Comparison of ENCODE assay signal across 1 cellular context in the genomic region with DNA sequence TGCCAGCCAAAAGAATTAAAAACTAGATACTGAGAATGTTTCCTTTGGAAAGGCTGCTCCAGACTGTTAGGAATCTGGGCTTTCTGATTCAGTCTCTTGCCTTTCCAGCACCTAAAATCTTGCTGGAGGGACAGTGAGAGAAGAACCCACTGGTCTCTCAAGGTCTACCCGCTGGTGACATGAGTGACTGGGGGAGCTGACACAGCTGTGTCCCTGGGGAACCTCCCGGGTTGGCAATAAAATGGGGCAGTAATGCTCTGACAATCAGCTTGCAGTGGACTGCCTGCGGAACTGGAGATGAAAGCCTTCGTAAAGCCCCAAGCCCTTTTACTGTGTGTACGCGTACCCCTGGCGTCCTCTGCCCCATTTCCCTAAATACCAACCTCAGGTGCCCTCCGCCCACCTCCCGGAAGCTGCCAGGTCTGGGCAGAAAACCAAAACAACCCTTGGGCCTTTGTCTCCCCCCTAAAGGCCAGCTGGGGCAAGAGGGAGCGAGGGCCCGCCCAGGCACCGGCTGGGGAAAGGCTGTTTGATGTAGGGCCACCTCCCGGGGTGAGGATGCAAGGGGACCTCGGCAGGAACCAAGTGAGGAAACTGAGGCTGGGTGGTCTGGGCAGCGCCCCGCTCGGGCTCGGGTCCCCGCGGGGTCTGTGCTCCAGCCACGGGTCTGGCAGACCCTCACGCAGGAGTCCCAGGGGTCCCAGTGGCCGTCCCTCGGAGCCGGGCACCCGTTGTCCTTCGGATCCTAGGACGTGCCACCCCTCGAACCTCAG.
TF ChIP-seq lines count a peak whose summit lies in the region.

No MANE protein-coding gene starts in this region.

TF ChIP-seq in SK-N-SH treated with all-trans-retinoic acid at 6 μM for 48 hours, 23 proteins besides CTCF, POLR2A, EP300 and RAD21 (continued from another document):
- TF ChIP-seq, protein P1, sequence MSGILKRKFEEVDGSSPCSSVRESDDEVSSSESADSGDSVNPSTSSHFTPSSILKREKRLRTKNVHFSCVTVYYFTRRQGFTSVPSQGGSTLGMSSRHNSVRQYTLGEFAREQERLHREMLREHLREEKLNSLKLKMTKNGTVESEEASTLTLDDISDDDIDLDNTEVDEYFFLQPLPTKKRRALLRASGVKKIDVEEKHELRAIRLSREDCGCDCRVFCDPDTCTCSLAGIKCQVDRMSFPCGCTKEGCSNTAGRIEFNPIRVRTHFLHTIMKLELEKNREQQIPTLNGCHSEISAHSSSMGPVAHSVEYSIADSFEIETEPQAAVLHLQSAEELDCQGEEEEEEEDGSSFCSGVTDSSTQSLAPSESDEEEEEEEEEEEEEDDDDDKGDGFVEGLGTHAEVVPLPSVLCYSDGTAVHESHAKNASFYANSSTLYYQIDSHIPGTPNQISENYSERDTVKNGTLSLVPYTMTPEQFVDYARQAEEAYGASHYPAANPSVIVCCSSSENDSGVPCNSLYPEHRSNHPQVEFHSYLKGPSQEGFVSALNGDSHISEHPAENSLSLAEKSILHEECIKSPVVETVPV (CRISPR knock-in tag; IDR thresholded peaks at IDR 0.05): no peak
- TF ChIP-seq PPARA (CRISPR knock-in tag; IDR thresholded peaks at IDR 0.05; ENCODE audit: borderline replicate concordance) (no peak), TSHZ2 (CRISPR knock-in tag; IDR thresholded peaks at IDR 0.05) (no peak), ZFP3 (CRISPR knock-in tag; IDR thresholded peaks at IDR 0.05) (no peak), SNAI2 (CRISPR knock-in tag; IDR thresholded peaks at IDR 0.05) (no peak), BACH2 (CRISPR knock-in tag; IDR thresholded peaks at IDR 0.05; ENCODE audit: borderline replicate concordance) (no peak)
TF ChIP-seq in SK-N-SH treated with all-trans-retinoic acid at 6 μM for 48 hours: peak in this region for 0.
